ENCODE assay signal across 15 cellular contexts in genomic region chr12:3931721-3932120, GRCh38. TPM values are rescaled to one million over a fixed set of nuclear protein-coding genes. Genes with fewer than 3 reads are reported as not detected.
DNase-seq lines count a peak whose midpoint lies in the region; ATAC-seq and TF ChIP-seq lines count a peak whose summit lies in the region.
"Had no signal": no experiment of that assay in that cellular context is flagged by ENCODE, and none has a peak within 500 bp of the region (broad histone marks: within the 10 kb centered on the region; RNA-seq: fewer than 3 reads in every experiment).

No MANE protein-coding gene starts in this region.

- no peak overlapping the region for H3K27ac ChIP-seq in CD4-positive, alpha-beta memory T cell (ENCODE audit: low read depth, low read length)
- H3K27ac ChIP-seq in trophoblast cell (ENCODE audit: low read depth, low read length), result no peak overlapping the region
- H3K27ac ChIP-seq: BLaER1 treated with 17β-estradiol and CSF1 and Interleukin-3, amounts not matched to agents 10 nM and 100 nM had no signal

- H2BK120ac ChIP-seq in trophoblast cell (ENCODE audit: insufficient read depth, low read length, poor library complexity), result no peak overlapping the region

- H3K4me1 Mint-ChIP-seq in CD4-positive, alpha-beta memory T cell, result peaks cover 44 to 84% (median 67%) of the 10 kb centered on the region in 4 donors
- H3K4me1 Mint-ChIP-seq in T-helper 17 cell (peaks cover 43% of the 10 kb centered on the region), type B pancreatic cell (ENCODE audit: unreplicated experiment) (peaks cover 16% of the 10 kb centered on the region)

- H4K91ac ChIP-seq in trophoblast cell (ENCODE audit: low read depth, low read length), result no peak overlapping the region

- no peaks in the 10 kb centered on the region for H3K27me3 Mint-ChIP-seq in CD4-positive, alpha-beta memory T cell
- H3K27me3 Mint-ChIP-seq in T-helper 17 cell, result no peaks in the 10 kb centered on the region
- peaks cover 52% of the 10 kb centered on the region for H3K27me3 Mint-ChIP-seq in type B pancreatic cell

- no peak overlapping the region for H3K4ac ChIP-seq in trophoblast cell (ENCODE audit: low read depth, low read length)

- H3K36me3 ChIP-seq in CD4-positive, alpha-beta memory T cell (ENCODE audit: insufficient read depth, low read length), result no peaks in the 10 kb centered on the region
- no peaks in the 10 kb centered on the region for H3K36me3 ChIP-seq in trophoblast cell (ENCODE audit: control insufficient read depth in 1 of 2, insufficient read depth in 2 of 2, low read length in 2 of 2)
- H3K36me3 ChIP-seq: BLaER1 treated with 17β-estradiol and CSF1 and Interleukin-3, amounts not matched to agents 10 nM and 100 nM had no signal

- H3K14ac ChIP-seq in trophoblast cell (ENCODE audit: low read length), result no peak overlapping the region

- H2AFZ ChIP-seq in trophoblast cell (ENCODE audit: insufficient read depth, low read length, poor library complexity), result no peak overlapping the region

- ATAC-seq in T-helper 17 cell, result no peak
- ATAC-seq in GM21825 (IDR thresholded peaks at IDR 0.05; ENCODE audit: unreplicated experiment), result no peak
- ATAC-seq: Right ventricle myocardium inferior had no signal

- intact Hi-C loops in CD4-positive, alpha-beta memory T cell (cut with micrococcal nuclease), result loop anchor here (2.0 kb wide), 2 partner anchors 25 to 35 kb away; no protein-coding TSS in a partner anchor

- H3K18ac ChIP-seq in trophoblast cell (ENCODE audit: low read length), result no peak overlapping the region

- no peak overlapping the region for H4K8ac ChIP-seq in trophoblast cell (ENCODE audit: low read depth, low read length)

- H3K79me2 ChIP-seq in trophoblast cell (ENCODE audit: control insufficient read depth, insufficient read depth, low read length, poor library complexity), result peaks cover 2% of the 10 kb centered on the region

- H3K9me3 ChIP-seq in CD4-positive, alpha-beta memory T cell (ENCODE audit: control insufficient read depth in 1 of 2, low read length in 2 of 2), result no peaks in the 10 kb centered on the region
- H3K9me3 ChIP-seq in T-helper 17 cell (ENCODE audit: control insufficient read depth, low read length, poor library complexity, severe bottlenecking) (no peaks in the 10 kb centered on the region), trophoblast cell (ENCODE audit: insufficient read depth, low read depth, low read length) (no peaks in the 10 kb centered on the region)

- DNase-seq in CD4-positive, alpha-beta memory T cell, result no peak
- DNase-seq in T-helper 17 cell, result no peak
- peak; percentile 56 for DNase-seq in left kidney (ENCODE audit: low read depth, low spot score)
- peak; percentile 19 for DNase-seq in retina
- DNase-seq in type B pancreatic cell (ENCODE audit: extremely low spot score, unreplicated experiment), result no peak
- DNase-seq in trophoblast cell, result no peak
- DNase-seq: DMS79, NCI-H1092 treated with DMSO at 0.1 percent for 48 hours, NCI-H146, NCI-H2081, NCI-H2171 treated with DMSO at 0.1 percent for 48 hours, NCI-H446 treated with DMSO at 0.1 percent for 48 hours had no signal

- H3K23ac ChIP-seq in trophoblast cell (ENCODE audit: low read length), result no peak overlapping the region

- CTCF ChIA-PET in CD4-positive, alpha-beta memory T cell (lab: Charles Lee; ENCODE audit: partially characterized antibody), result interaction anchor here (3.4 to 3.7 kb wide), 2 partner anchors 31 to 46 kb away, joined by 27 to 36 read pairs; no protein-coding TSS in a partner anchor

- no peak overlapping the region for H3K4me2 ChIP-seq in trophoblast cell (ENCODE audit: low read length)
- H3K4me2 ChIP-seq: BLaER1 treated with 17β-estradiol and CSF1 and Interleukin-3, amounts not matched to agents 10 nM and 100 nM had no signal

- H2BK5ac ChIP-seq in trophoblast cell (ENCODE audit: low read depth, low read length, poor library complexity), result no peak overlapping the region

- peaks cover 0 to 4% (median 0%) of the 10 kb centered on the region in 8 donors for H3K9me3 Mint-ChIP-seq in CD4-positive, alpha-beta memory T cell
- no peaks in the 10 kb centered on the region for H3K9me3 Mint-ChIP-seq in type B pancreatic cell

- POLR2A ChIA-PET in CD4-positive, alpha-beta memory T cell (lab: Charles Lee; ENCODE audit: partially characterized antibody), result interaction anchor here (0.6 to 7.0 kb wide), 6 partner anchors 8 to 46 kb away, joined by 3 to 87 read pairs (median 4); no protein-coding TSS in a partner anchor

- no peak overlapping the region for H4K12ac ChIP-seq in trophoblast cell (ENCODE audit: low read depth, low read length)

- no CpG with 5 or more reads among the region's 6 CpGs for WGBS in trophoblast cell (ENCODE audit: extremely low coverage, insufficient coverage, insufficient read length)

- peak overlapping the region in 5 of 8 donors; percentile 27 to 97 (median 70) for H3K4me3 Mint-ChIP-seq in CD4-positive, alpha-beta memory T cell
- H3K4me3 Mint-ChIP-seq in T-helper 17 cell (no peak overlapping the region), type B pancreatic cell (no peak overlapping the region)

- H3K27me3 ChIP-seq in CD4-positive, alpha-beta memory T cell (ENCODE audit: insufficient read depth, low read length), result no peaks in the 10 kb centered on the region
- H3K27me3 ChIP-seq in trophoblast cell (ENCODE audit: insufficient read depth, low read length), result no peaks in the 10 kb centered on the region
- H3K27me3 ChIP-seq: BLaER1 treated with 17β-estradiol and CSF1 and Interleukin-3, amounts not matched to agents 10 nM and 100 nM had no signal

- H3K4me3 ChIP-seq in CD4-positive, alpha-beta memory T cell (ENCODE audit: low read length in 2 of 2), result no peak overlapping the region
- H3K4me3 ChIP-seq in trophoblast cell (ENCODE audit: low read depth, low read length), result no peak overlapping the region
- H3K4me3 ChIP-seq: BLaER1 treated with 17β-estradiol and CSF1 and Interleukin-3, amounts not matched to agents 10 nM and 100 nM had no signal

- H2BK12ac ChIP-seq in trophoblast cell (ENCODE audit: low read length), result no peak overlapping the region

- peaks cover 60% of the 10 kb centered on the region for H3K4me1 ChIP-seq in CD4-positive, alpha-beta memory T cell (ENCODE audit: insufficient read depth, low read length)
- H3K4me1 ChIP-seq in trophoblast cell (ENCODE audit: control insufficient read depth in 1 of 2, insufficient read depth in 2 of 2, low read length in 2 of 2), result peaks cover 8 to 19% of the 10 kb centered on the region in 2 experiments

- H3K36me3 Mint-ChIP-seq in CD4-positive, alpha-beta memory T cell, result no peaks in the 10 kb centered on the region
- H3K36me3 Mint-ChIP-seq in T-helper 17 cell (ENCODE audit: low read depth), result peaks cover 5% of the 10 kb centered on the region
- H3K36me3 Mint-ChIP-seq in type B pancreatic cell, result no peaks in the 10 kb centered on the region

- no peak for TF ChIP-seq CTCF in type B pancreatic cell (conservative IDR thresholded peaks at IDR 0.05)

- peak overlapping the region in 6 of 7 donors; percentile 64 to 95 (median 85) for H3K27ac Mint-ChIP-seq in CD4-positive, alpha-beta memory T cell
- H3K27ac Mint-ChIP-seq in T-helper 17 cell (peak overlapping the region; percentile 75), type B pancreatic cell (no peak overlapping the region)

- H2AK5ac ChIP-seq in trophoblast cell (ENCODE audit: low read length), result no peak overlapping the region

- H3K9ac ChIP-seq in trophoblast cell (ENCODE audit: low read length), result no peak overlapping the region
- H3K9ac ChIP-seq: BLaER1 treated with 17β-estradiol and CSF1 and Interleukin-3, amounts not matched to agents 10 nM and 100 nM had no signal

- peaks cover 23% of the 10 kb centered on the region for H3K79me1 ChIP-seq in trophoblast cell (ENCODE audit: low read length)

RNA-seq across cellular contexts. Expression of gene PARP11, which starts 58.5 kb away (rescaled TPM):
- 10 to 100 TPM; 36.4 to 39.9 TPM for total RNA-seq in CD4-positive, alpha-beta memory T cell
- polyA plus RNA-seq in CD4-positive, alpha-beta memory T cell, result 1 to 10 TPM; 7.6 to 8.0 TPM
- 10 to 100 TPM; 16.5 to 21.3 TPM for total RNA-seq in T-helper 17 cell
- total RNA-seq in type B pancreatic cell (ENCODE audit: low replicate concordance), result 14.4 and 14.5 TPM in 2 replicates
- 5.7 and 7.8 TPM in 2 replicates for polyA plus RNA-seq in trophoblast cell (2013)

Comparison
In these comparisons a context has a peak if more than half of its experiments do, and no peak if none do; other contexts are left out.
1. DNase-seq: peak in left kidney (single experiment) and retina (single experiment); none in CD4-positive, alpha-beta memory T cell (0 of 5), T-helper 17 cell (0 of 3), type B pancreatic cell (single experiment) and trophoblast cell (0 of 2).
2. H3K4me3 Mint-ChIP-seq: peak in CD4-positive, alpha-beta memory T cell (5 of 8); none in T-helper 17 cell (single experiment) and type B pancreatic cell (single experiment).